ENCODE assay signal across 1 cellular context in genomic region chr6:111841822-111842221, GRCh38.
A peak's percentile ranks its signal among the peaks of the same experiment; 100 is the strongest.
TF ChIP-seq lines count a peak whose summit lies in the region.

No MANE protein-coding gene starts in this region.

TF ChIP-seq in GM12878, 131 proteins besides CTCF, POLR2A, EP300 and RAD21 (continued from another document and continues in another):
- TF ChIP-seq, protein P1, sequence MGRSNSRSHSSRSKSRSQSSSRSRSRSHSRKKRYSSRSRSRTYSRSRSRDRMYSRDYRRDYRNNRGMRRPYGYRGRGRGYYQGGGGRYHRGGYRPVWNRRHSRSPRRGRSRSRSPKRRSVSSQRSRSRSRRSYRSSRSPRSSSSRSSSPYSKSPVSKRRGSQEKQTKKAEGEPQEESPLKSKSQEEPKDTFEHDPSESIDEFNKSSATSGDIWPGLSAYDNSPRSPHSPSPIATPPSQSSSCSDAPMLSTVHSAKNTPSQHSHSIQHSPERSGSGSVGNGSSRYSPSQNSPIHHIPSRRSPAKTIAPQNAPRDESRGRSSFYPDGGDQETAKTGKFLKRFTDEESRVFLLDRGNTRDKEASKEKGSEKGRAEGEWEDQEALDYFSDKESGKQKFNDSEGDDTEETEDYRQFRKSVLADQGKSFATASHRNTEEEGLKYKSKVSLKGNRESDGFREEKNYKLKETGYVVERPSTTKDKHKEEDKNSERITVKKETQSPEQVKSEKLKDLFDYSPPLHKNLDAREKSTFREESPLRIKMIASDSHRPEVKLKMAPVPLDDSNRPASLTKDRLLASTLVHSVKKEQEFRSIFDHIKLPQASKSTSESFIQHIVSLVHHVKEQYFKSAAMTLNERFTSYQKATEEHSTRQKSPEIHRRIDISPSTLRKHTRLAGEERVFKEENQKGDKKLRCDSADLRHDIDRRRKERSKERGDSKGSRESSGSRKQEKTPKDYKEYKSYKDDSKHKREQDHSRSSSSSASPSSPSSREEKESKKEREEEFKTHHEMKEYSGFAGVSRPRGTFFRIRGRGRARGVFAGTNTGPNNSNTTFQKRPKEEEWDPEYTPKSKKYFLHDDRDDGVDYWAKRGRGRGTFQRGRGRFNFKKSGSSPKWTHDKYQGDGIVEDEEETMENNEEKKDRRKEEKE (IDR thresholded peaks at IDR 0.05): no peak
- TF ChIP-seq SMARCA5 (IDR thresholded peaks at IDR 0.05) (no peak), POLR2AphosphoS2 (IDR thresholded peaks at IDR 0.05; ENCODE audit: low read depth, low read length) (no peak), MTA3 (IDR thresholded peaks at IDR 0.05; ENCODE audit: borderline replicate concordance, low read length) (peak; percentile 96), CBFB (IDR thresholded peaks at IDR 0.05; ENCODE audit: low read depth) (peak; percentile 81; the same call in 1 of the 2 replicates), HSF1 (IDR thresholded peaks at IDR 0.05; ENCODE audit: low read depth, low read length) (no peak), POLR2AphosphoS5 (IDR thresholded peaks at IDR 0.05; ENCODE audit: low read length) (no peak), SMAD1 (IDR thresholded peaks at IDR 0.05; ENCODE audit: low read depth, partially characterized antibody) (no peak), ZSCAN29 (IDR thresholded peaks at IDR 0.05) (no peak), NR2C2 (IDR thresholded peaks at IDR 0.05; ENCODE audit: borderline replicate concordance, control insufficient read depth, insufficient read length, low read depth) (no peak), TARDBP (IDR thresholded peaks at IDR 0.05; ENCODE audit: borderline replicate concordance) (no peak), RAD51 (IDR thresholded peaks at IDR 0.05) (no peak), CBX3 (IDR thresholded peaks at IDR 0.05; ENCODE audit: borderline replicate concordance, low read depth) (no peak), KLF5 (IDR thresholded peaks at IDR 0.05; ENCODE audit: partially characterized antibody) (no peak), JUND (IDR thresholded peaks at IDR 0.05; ENCODE audit: low read depth, low read length) (no peak), ZNF217 (IDR thresholded peaks at IDR 0.05) (no peak), HDAC2 (IDR thresholded peaks at IDR 0.05) (no peak), TCF12 (IDR thresholded peaks at IDR 0.05; ENCODE audit: low read depth, low read length) (no peak), TCF3 (IDR thresholded peaks at IDR 0.05; ENCODE audit: borderline replicate concordance, insufficient read depth, low read depth, low read length) (0 out of 2 replicates have a peak, but pooled peaks have one; percentile 32), JUNB (IDR thresholded peaks at IDR 0.05) (peak; percentile 42; the same call in 1 of the 2 replicates), FOXK2 (IDR thresholded peaks at IDR 0.05) (no peak), ESRRA (IDR thresholded peaks at IDR 0.05; ENCODE audit: low read length) (no peak), SIN3A (IDR thresholded peaks at IDR 0.05; ENCODE audit: low read depth, low read length) (no peak), MEF2B (IDR thresholded peaks at IDR 0.05; ENCODE audit: partially characterized antibody, poor library complexity, severe bottlenecking) (peak; percentile 49), BMI1 (IDR thresholded peaks at IDR 0.05; ENCODE audit: borderline replicate concordance) (no peak), PKNOX1 (IDR thresholded peaks at IDR 0.05) (no peak), ATF3 (IDR thresholded peaks at IDR 0.05; ENCODE audit: borderline replicate concordance, extremely low read depth, low read depth, low read length) (no peak), PAX5 (IDR thresholded peaks at IDR 0.05; ENCODE audit: borderline replicate concordance, low read depth, low read length) (no peak), RELB (IDR thresholded peaks at IDR 0.05; ENCODE audit: low read depth) (peak; percentile 70), CHD1 (IDR thresholded peaks at IDR 0.05; ENCODE audit: low read depth, low read length) (no peak), STAT3 (IDR thresholded peaks at IDR 0.05; ENCODE audit: low read depth, low read length) (no peak), EZH2 (IDR thresholded peaks at IDR 0.05; ENCODE audit: borderline replicate concordance, control insufficient read depth, low read depth, low read length) (no peak), RCOR1 (conservative IDR thresholded peaks at IDR 0.05; ENCODE audit: low read depth, low read length) (no peak), NFYA (IDR thresholded peaks at IDR 0.05; ENCODE audit: borderline replicate concordance, low read depth, low read length) (no peak), SMC3 (IDR thresholded peaks at IDR 0.05; ENCODE audit: borderline replicate concordance, low read length) (no peak), FOS (IDR thresholded peaks at IDR 0.05; ENCODE audit: borderline replicate concordance, extremely low read depth, insufficient read length) (no peak), EGR1 (IDR thresholded peaks at IDR 0.05; ENCODE audit: borderline replicate concordance in 1 of 2, low read depth in 2 of 2, low read length in 2 of 2) (0 out of 3 replicates have a peak, but pooled peaks of 1 of the 2 experiments have one; percentile 54), ZNF274 (IDR thresholded peaks at IDR 0.05; ENCODE audit: insufficient read depth, insufficient read length) (no peak), SMAD5 (IDR thresholded peaks at IDR 0.05; ENCODE audit: low read depth) (no peak), IRF4 (IDR thresholded peaks at IDR 0.05; ENCODE audit: low read depth, low read length) (peak; percentile 65; the same call in 1 of the 2 replicates)
- TF ChIP-seq, protein P2, sequence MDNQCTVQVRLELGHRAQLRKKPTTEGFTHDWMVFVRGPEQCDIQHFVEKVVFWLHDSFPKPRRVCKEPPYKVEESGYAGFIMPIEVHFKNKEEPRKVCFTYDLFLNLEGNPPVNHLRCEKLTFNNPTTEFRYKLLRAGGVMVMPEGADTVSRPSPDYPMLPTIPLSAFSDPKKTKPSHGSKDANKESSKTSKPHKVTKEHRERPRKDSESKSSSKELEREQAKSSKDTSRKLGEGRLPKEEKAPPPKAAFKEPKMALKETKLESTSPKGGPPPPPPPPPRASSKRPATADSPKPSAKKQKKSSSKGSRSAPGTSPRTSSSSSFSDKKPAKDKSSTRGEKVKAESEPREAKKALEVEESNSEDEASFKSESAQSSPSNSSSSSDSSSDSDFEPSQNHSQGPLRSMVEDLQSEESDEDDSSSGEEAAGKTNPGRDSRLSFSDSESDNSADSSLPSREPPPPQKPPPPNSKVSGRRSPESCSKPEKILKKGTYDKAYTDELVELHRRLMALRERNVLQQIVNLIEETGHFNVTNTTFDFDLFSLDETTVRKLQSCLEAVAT (IDR thresholded peaks at IDR 0.05): peak; percentile 52; the same call in 1 of the 2 replicates
- TF ChIP-seq, protein P3, sequence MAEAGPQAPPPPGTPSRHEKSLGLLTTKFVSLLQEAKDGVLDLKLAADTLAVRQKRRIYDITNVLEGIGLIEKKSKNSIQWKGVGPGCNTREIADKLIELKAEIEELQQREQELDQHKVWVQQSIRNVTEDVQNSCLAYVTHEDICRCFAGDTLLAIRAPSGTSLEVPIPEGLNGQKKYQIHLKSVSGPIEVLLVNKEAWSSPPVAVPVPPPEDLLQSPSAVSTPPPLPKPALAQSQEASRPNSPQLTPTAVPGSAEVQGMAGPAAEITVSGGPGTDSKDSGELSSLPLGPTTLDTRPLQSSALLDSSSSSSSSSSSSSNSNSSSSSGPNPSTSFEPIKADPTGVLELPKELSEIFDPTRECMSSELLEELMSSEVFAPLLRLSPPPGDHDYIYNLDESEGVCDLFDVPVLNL (IDR thresholded peaks at IDR 0.05; ENCODE audit: low read depth, low read length): no peak
- TF ChIP-seq, protein P4, sequence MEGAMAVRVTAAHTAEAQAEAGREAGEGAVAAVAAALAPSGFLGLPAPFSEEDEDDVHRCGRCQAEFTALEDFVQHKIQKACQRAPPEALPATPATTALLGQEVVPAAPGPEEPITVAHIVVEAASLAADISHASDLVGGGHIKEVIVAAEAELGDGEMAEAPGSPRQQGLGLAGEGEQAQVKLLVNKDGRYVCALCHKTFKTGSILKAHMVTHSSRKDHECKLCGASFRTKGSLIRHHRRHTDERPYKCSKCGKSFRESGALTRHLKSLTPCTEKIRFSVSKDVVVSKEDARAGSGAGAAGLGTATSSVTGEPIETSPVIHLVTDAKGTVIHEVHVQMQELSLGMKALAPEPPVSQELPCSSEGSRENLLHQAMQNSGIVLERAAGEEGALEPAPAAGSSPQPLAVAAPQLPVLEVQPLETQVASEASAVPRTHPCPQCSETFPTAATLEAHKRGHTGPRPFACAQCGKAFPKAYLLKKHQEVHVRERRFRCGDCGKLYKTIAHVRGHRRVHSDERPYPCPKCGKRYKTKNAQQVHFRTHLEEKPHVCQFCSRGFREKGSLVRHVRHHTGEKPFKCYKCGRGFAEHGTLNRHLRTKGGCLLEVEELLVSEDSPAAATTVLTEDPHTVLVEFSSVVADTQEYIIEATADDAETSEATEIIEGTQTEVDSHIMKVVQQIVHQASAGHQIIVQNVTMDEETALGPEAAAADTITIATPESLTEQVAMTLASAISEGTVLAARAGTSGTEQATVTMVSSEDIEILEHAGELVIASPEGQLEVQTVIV (IDR thresholded peaks at IDR 0.05; ENCODE audit: borderline replicate concordance, partially characterized antibody): no peak
- TF ChIP-seq, protein P5, sequence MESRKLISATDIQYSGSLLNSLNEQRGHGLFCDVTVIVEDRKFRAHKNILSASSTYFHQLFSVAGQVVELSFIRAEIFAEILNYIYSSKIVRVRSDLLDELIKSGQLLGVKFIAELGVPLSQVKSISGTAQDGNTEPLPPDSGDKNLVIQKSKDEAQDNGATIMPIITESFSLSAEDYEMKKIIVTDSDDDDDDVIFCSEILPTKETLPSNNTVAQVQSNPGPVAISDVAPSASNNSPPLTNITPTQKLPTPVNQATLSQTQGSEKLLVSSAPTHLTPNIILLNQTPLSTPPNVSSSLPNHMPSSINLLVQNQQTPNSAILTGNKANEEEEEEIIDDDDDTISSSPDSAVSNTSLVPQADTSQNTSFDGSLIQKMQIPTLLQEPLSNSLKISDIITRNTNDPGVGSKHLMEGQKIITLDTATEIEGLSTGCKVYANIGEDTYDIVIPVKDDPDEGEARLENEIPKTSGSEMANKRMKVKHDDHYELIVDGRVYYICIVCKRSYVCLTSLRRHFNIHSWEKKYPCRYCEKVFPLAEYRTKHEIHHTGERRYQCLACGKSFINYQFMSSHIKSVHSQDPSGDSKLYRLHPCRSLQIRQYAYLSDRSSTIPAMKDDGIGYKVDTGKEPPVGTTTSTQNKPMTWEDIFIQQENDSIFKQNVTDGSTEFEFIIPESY (IDR thresholded peaks at IDR 0.05): no peak
- TF ChIP-seq, protein P6, sequence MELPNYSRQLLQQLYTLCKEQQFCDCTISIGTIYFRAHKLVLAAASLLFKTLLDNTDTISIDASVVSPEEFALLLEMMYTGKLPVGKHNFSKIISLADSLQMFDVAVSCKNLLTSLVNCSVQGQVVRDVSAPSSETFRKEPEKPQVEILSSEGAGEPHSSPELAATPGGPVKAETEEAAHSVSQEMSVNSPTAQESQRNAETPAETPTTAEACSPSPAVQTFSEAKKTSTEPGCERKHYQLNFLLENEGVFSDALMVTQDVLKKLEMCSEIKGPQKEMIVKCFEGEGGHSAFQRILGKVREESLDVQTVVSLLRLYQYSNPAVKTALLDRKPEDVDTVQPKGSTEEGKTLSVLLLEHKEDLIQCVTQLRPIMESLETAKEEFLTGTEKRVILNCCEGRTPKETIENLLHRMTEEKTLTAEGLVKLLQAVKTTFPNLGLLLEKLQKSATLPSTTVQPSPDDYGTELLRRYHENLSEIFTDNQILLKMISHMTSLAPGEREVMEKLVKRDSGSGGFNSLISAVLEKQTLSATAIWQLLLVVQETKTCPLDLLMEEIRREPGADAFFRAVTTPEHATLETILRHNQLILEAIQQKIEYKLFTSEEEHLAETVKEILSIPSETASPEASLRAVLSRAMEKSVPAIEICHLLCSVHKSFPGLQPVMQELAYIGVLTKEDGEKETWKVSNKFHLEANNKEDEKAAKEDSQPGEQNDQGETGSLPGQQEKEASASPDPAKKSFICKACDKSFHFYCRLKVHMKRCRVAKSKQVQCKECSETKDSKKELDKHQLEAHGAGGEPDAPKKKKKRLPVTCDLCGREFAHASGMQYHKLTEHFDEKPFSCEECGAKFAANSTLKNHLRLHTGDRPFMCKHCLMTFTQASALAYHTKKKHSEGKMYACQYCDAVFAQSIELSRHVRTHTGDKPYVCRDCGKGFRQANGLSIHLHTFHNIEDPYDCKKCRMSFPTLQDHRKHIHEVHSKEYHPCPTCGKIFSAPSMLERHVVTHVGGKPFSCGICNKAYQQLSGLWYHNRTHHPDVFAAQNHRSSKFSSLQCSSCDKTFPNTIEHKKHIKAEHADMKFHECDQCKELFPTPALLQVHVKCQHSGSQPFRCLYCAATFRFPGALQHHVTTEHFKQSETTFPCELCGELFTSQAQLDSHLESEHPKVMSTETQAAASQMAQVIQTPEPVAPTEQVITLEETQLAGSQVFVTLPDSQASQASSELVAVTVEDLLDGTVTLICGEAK (IDR thresholded peaks at IDR 0.05; ENCODE audit: borderline replicate concordance): no peak
